Comparison of ENCODE assay signal across 16 cellular contexts in the genomic region with DNA sequence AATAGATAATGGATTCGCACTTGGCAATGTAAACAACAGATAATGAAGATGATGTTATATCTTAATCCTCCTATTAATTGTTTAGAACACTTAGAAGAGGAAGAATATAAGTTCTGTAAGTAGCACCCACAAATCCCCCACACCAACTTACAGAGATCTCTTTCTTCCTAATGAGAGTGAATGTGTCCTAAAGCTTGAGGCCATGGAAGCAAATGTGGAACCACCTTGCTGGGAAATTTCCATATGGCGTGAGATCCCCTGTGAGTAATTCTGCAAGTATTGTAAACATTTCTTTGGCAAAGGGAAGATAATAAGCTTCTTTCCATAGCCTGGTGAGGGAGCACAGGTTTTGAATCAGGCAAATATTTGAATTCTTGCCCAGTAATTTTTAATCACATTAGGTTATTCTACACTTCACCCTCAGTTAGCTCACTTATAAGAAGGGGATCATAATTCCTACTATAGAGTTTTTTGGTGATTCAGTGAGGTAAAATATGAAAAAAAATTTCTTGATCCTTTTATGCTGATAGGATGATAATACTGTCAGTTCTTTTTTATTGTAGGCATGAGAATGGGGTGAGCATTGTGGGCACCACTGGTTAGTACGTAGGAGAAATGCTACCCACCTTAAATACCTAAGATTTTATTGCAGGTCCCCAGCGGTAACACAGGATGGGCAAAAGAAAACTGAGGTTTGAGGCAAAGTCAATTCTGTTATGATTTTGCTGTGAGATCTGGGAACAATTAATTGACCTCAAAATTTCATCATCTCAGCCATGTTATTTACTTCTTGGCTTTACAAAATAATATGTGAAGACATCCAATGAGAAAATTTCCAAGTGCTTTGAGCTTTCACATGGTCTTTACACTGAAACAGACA.
A peak's percentile ranks its signal among the peaks of the same experiment; 100 is the strongest.
DNase-seq lines count a peak whose midpoint lies in the region; ATAC-seq and TF ChIP-seq lines count a peak whose summit lies in the region.
"Had no signal": no experiment of that assay in that cellular context is flagged by ENCODE, and none has a peak within 500 bp of the region (broad histone marks: within the 10 kb centered on the region; RNA-seq: fewer than 3 reads in every experiment).

No MANE protein-coding gene starts in this region.

- H3K79me2 ChIP-seq in osteoblast (ENCODE audit: insufficient read depth, low read length), result no peaks in the 10 kb centered on the region
- H3K79me2 ChIP-seq: parathyroid adenoma had no signal

- H3K27me3 ChIP-seq in osteoblast (ENCODE audit: insufficient read depth, low read length), result no peaks in the 10 kb centered on the region
- H3K27me3 ChIP-seq: tibial nerve had no signal

- no peaks in the 10 kb centered on the region for H4K20me1 ChIP-seq in osteoblast (ENCODE audit: insufficient read depth, low read length)

- H3K9me3 ChIP-seq in osteoblast (ENCODE audit: low read depth, low read length), result no peaks in the 10 kb centered on the region

- peak overlapping the region; percentile 30 for H3K4me2 ChIP-seq in osteoblast (ENCODE audit: insufficient read depth, low read length)

- H2AFZ ChIP-seq in osteoblast (ENCODE audit: low read length), result no peak overlapping the region
- H2AFZ ChIP-seq: parathyroid adenoma had no signal

- H3K4me1 ChIP-seq in osteoblast (ENCODE audit: insufficient read depth, low read length), result peaks cover 21% of the 10 kb centered on the region
- H3K4me1 ChIP-seq: parathyroid adenoma, tibial nerve had no signal

- DNase-seq in EL (peak; percentile 98), NCI-H2171 treated with DMSO at 0.1 percent for 48 hours (lab: John Stamatoyannopoulos, UW) (peak; percentile 75), dedifferentiated amniotic fluid mesenchymal stem cell (ENCODE audit: extremely low spot score) (peak; percentile 76), osteoblast (ENCODE audit: insufficient read length, low spot score, missing footprints) (peak; percentile 69), NOMO-1 treated with DMSO at 0.1 percent for 48 hours (lab: John Stamatoyannopoulos, UW; ENCODE audit: unreplicated experiment) (no peak)
- DNase-seq: activated CD4-positive, alpha-beta T cell treated with anti-CD3 and anti-CD28 coated beads for 36 hours; activated naive CD4-positive, alpha-beta T cell; H9; left colon; NCI-H1694 had no signal

- peak overlapping the region; percentile 80 for H3K27ac ChIP-seq in osteoblast (ENCODE audit: low read depth, low read length)
- H3K27ac ChIP-seq: parathyroid adenoma, tibial nerve had no signal

- no peak for TF ChIP-seq CTCF in osteoblast (IDR thresholded peaks at IDR 0.05; ENCODE audit: extremely low read depth, low read depth, low read length)

- H3K36me3 ChIP-seq in osteoblast (ENCODE audit: insufficient read depth, low read length), result no peaks in the 10 kb centered on the region
- H3K36me3 ChIP-seq: tibial nerve had no signal

- no peak overlapping the region for H3K4me3 ChIP-seq in osteoblast (ENCODE audit: insufficient read depth, low read length)
- H3K4me3 ChIP-seq: tibial nerve had no signal

- ATAC-seq in GM18520 (IDR thresholded peaks at IDR 0.05; ENCODE audit: unreplicated experiment), result no peak
- ATAC-seq in GM21619 (IDR thresholded peaks at IDR 0.05; ENCODE audit: unreplicated experiment), result no peak
- ATAC-seq in GM21526 (IDR thresholded peaks at IDR 0.05; ENCODE audit: low FRiP score, unreplicated experiment), result no peak
- ATAC-seq: activated CD4-positive, alpha-beta T cell treated with anti-CD3 and anti-CD28 coated beads for 36 hours; left colon; Right ventricle myocardium inferior had no signal
